8 cellular contexts compared by ENCODE assay signal in genomic region chr17:75776399-75777242, GRCh38. TPM values are rescaled to one million over a fixed set of nuclear protein-coding genes. Genes with fewer than 3 reads are reported as not detected.
DNase-seq lines count a peak whose midpoint lies in the region; TF ChIP-seq lines count a peak whose summit lies in the region.

No MANE protein-coding gene starts in this region.

- peak overlapping the region; percentile 97 for H3K4me3 Mint-ChIP-seq in activated T-cell treated with anti-CD3 and anti-CD28 coated beads, Interleukin-2, amount 50 U/mL, for 24 hours
- peak overlapping the region; percentile 95 for H3K4me3 Mint-ChIP-seq in stimulated activated naive CD8-positive, alpha-beta T cell treated with anti-CD3 and anti-CD28 coated beads, Interleukin-15, Interleukin-2, amounts not matched to agents 100 ng/mL and 50 ng/mL, for 24 hours

- peaks cover 42% of the 10 kb centered on the region for H4K20me1 ChIP-seq in hepatocyte (ENCODE audit: insufficient read depth, poor library complexity, severe bottlenecking)

- peak overlapping the region; percentile 79 for H3K27ac Mint-ChIP-seq in activated T-cell treated with anti-CD3 and anti-CD28 coated beads, Interleukin-2, amount 50 U/mL, for 24 hours
- H3K27ac Mint-ChIP-seq in stimulated activated naive CD8-positive, alpha-beta T cell treated with anti-CD3 and anti-CD28 coated beads, Interleukin-15, Interleukin-2, amounts not matched to agents 100 ng/mL and 50 ng/mL, for 24 hours, result peak overlapping the region; percentile 73

- peaks cover 35% of the 10 kb centered on the region for H3K4me1 Mint-ChIP-seq in activated T-cell treated with anti-CD3 and anti-CD28 coated beads, Interleukin-2, amount 50 U/mL, for 24 hours (ENCODE audit: low read depth)
- H3K4me1 Mint-ChIP-seq in stimulated activated naive CD8-positive, alpha-beta T cell treated with anti-CD3 and anti-CD28 coated beads, Interleukin-15, Interleukin-2, amounts not matched to agents 100 ng/mL and 50 ng/mL, for 24 hours (ENCODE audit: low read depth), result peaks cover 40% of the 10 kb centered on the region

- in situ Hi-C loops in ACHN (cut with HindIII; ENCODE audit: low pct_ligation_motif_present, low pct_unique_long_range_greater_than_20kb, low sequenced_read_pairs), result no loop called here

- peaks cover 53% of the 10 kb centered on the region for H3K36me3 Mint-ChIP-seq in activated T-cell treated with anti-CD3 and anti-CD28 coated beads, Interleukin-2, amount 50 U/mL, for 24 hours (ENCODE audit: low read depth)
- H3K36me3 Mint-ChIP-seq in stimulated activated naive CD8-positive, alpha-beta T cell treated with anti-CD3 and anti-CD28 coated beads, Interleukin-15, Interleukin-2, amounts not matched to agents 100 ng/mL and 50 ng/mL, for 24 hours (ENCODE audit: low read depth), result peaks cover 40% of the 10 kb centered on the region

- H2AFZ ChIP-seq in hepatocyte, result no peak overlapping the region

- H3K4me2 ChIP-seq in hepatocyte, result peak overlapping the region; percentile 86

- H3K4me3 ChIP-seq in HUES48 (ENCODE audit: low read depth, low read length), result peak overlapping the region; percentile 86; the same call in 1 of the 2 replicates
- peak overlapping the region; percentile 89 for H3K4me3 ChIP-seq in hepatocyte

- DNase-seq in ACHN, result peak; percentile 21
- DNase-seq in activated T-cell treated with anti-CD3 and anti-CD28 coated beads, Interleukin-2, amount 50 U/mL, for 24 hours, result no peak
- peak; percentile 60 for DNase-seq in hepatocyte (ENCODE audit: low spot score)
- DNase-seq in OCI-M2 (lab: John Stamatoyannopoulos, UW; ENCODE audit: unreplicated experiment), result no peak
- no peak for DNase-seq in GM10248 (ENCODE audit: extremely low spot score)
- no peak for DNase-seq in pons (ENCODE audit: low spot score)

- POLR2A ChIA-PET in GM10248 (lab: Yijun Ruan, JAX), result interaction anchor here (0.9 to 7.2 kb wide), 11 partner anchors 8 to 99 kb away, joined by 3 to 97 read pairs (median 8); partner anchors contain the start of genes GALK1, UNC13D, UNK and WBP2

- H3K9me2 ChIP-seq in hepatocyte (replicated peaks; ENCODE audit: insufficient read depth), result no peaks in the 10 kb centered on the region

- 70% methylated on average over 15 of the region's 15 CpGs for WGBS in hepatocyte (ENCODE audit: low lambda C conversion rate, missing lambda C conversion rate)

- CTCF ChIA-PET in GM10248 (lab: Yijun Ruan, JAX), result interaction anchor here (0.8 to 8.6 kb wide), 11 partner anchors 13 to 175 kb away, joined by 3 to 71 read pairs (median 4); partner anchors contain the start of genes GALK1 and MRPL38

- H3K9me3 ChIP-seq in HUES48 (ENCODE audit: control insufficient read depth, insufficient read depth, low read length), result no peaks in the 10 kb centered on the region
- H3K9me3 ChIP-seq in hepatocyte (ENCODE audit: low read depth), result no peaks in the 10 kb centered on the region

- TF ChIP-seq CTCF in hepatocyte (IDR thresholded peaks at IDR 0.05; ENCODE audit: poor library complexity) (no peak), GM10248 (IDR thresholded peaks at IDR 0.05; ENCODE audit: control extremely low read depth, extremely low read depth, low read depth, missing control alignments) (no peak)

- no peaks in the 10 kb centered on the region for H3K27me3 Mint-ChIP-seq in activated T-cell treated with anti-CD3 and anti-CD28 coated beads, Interleukin-2, amount 50 U/mL, for 24 hours
- no peaks in the 10 kb centered on the region for H3K27me3 Mint-ChIP-seq in stimulated activated naive CD8-positive, alpha-beta T cell treated with anti-CD3 and anti-CD28 coated beads, Interleukin-15, Interleukin-2, amounts not matched to agents 100 ng/mL and 50 ng/mL, for 24 hours

- H3K27ac ChIP-seq in HUES48 (ENCODE audit: low read depth, low read length) (peak overlapping the region; percentile 29), hepatocyte (peak overlapping the region; percentile 8)

- peaks cover 30% of the 10 kb centered on the region for H3K79me2 ChIP-seq in hepatocyte

- H3K9me3 Mint-ChIP-seq in activated T-cell treated with anti-CD3 and anti-CD28 coated beads, Interleukin-2, amount 50 U/mL, for 24 hours, result no peaks in the 10 kb centered on the region
- no peaks in the 10 kb centered on the region for H3K9me3 Mint-ChIP-seq in stimulated activated naive CD8-positive, alpha-beta T cell treated with anti-CD3 and anti-CD28 coated beads, Interleukin-15, Interleukin-2, amounts not matched to agents 100 ng/mL and 50 ng/mL, for 24 hours

- peaks cover 28% of the 10 kb centered on the region for H3K36me3 ChIP-seq in HUES48 (ENCODE audit: control insufficient read depth, insufficient read depth, low read length)
- peaks cover 8% of the 10 kb centered on the region for H3K36me3 ChIP-seq in hepatocyte (replicated peaks; ENCODE audit: insufficient read depth, low read depth)

- no peak overlapping the region for H3K9ac ChIP-seq in HUES48 (ENCODE audit: low read depth, low read length)

- H3K27me3 ChIP-seq in HUES48 (ENCODE audit: control insufficient read depth, insufficient read depth, low read length), result no peaks in the 10 kb centered on the region
- no peaks in the 10 kb centered on the region for H3K27me3 ChIP-seq in hepatocyte

- H3K4me1 ChIP-seq in HUES48 (ENCODE audit: control insufficient read depth, insufficient read depth, low read length), result no peaks in the 10 kb centered on the region
- H3K4me1 ChIP-seq in hepatocyte (ENCODE audit: insufficient read depth), result no peaks in the 10 kb centered on the region

RNA-seq across cellular contexts. Expression of gene UNK, which starts 8.0 kb away (rescaled TPM):
- 26.7 and 30.9 TPM in 2 replicates for total RNA-seq in hepatocyte
- polyA plus RNA-seq in hepatocyte, result 22.3 and 28.2 TPM in 2 replicates

RNA-seq across cellular contexts. Expression of gene GALK1, which starts 11.6 kb away (rescaled TPM):
- total RNA-seq in hepatocyte, result 63.7 and 76.4 TPM in 2 replicates
- 139 and 161 TPM in 2 replicates for polyA plus RNA-seq in hepatocyte

RNA-seq across cellular contexts. Expression of gene ITGB4, which starts 55.4 kb away (rescaled TPM):
- total RNA-seq in hepatocyte, result 11.5 and 15.7 TPM in 2 replicates
- polyA plus RNA-seq in hepatocyte, result 19.4 and 23.5 TPM in 2 replicates

Comparison
In these comparisons a context has a peak if more than half of its experiments do, and no peak if none do; other contexts are left out.
1. DNase-seq: peak in ACHN (single experiment) and hepatocyte (single experiment); none in activated T-cell treated with anti-CD3 and anti-CD28 coated beads, Interleukin-2, amount 50 U/mL, for 24 hours (single experiment), OCI-M2 (single experiment), GM10248 (single experiment) and pons (single experiment).